Comparison of ENCODE assay signal across 15 cellular contexts in genomic region chr10:4352566-4352961, GRCh38.
A peak's percentile ranks its signal among the peaks of the same experiment; 100 is the strongest.
DNase-seq lines count a peak whose midpoint lies in the region; ATAC-seq, FAIRE-seq and TF ChIP-seq lines count a peak whose summit lies in the region.
"Had no signal": no experiment of that assay in that cellular context is flagged by ENCODE, and none has a peak within 500 bp of the region (broad histone marks: within the 10 kb centered on the region; RNA-seq: fewer than 3 reads in every experiment).

No MANE protein-coding gene starts in this region.

- TF ChIP-seq RAD21 in A549 (conservative IDR thresholded peaks at IDR 0.05 in 1 of 2, IDR thresholded peaks at IDR 0.05 in 1 of 2), result no peak

- H3K27me3 ChIP-seq in ascending aorta (no peaks in the 10 kb centered on the region), cardiac muscle cell (no peaks in the 10 kb centered on the region), pancreas (peaks cover 0 to 6% (median 0%) of the 10 kb centered on the region in 4 donors)
- H3K27me3 ChIP-seq: brain microvascular endothelial cell had no signal

- DNase-seq in A549 (ENCODE audit: low read depth in 1 of 2, low spot score in 1 of 2) (no peak), ascending aorta (ENCODE audit: low spot score in 2 of 2) (peak in 1 of 2 donors; percentile 72), cardiac muscle cell (ENCODE audit: low read depth in 1 of 2, low spot score in 1 of 2) (peak in 1 of 2 donors; percentile 82), pancreas (peak in 2 of 6 donors; percentile 9 to 11), activated T-cell treated with anti-CD3 and anti-CD28 coated beads for 4 hours (no peak), cerebellar nuclear complex (lab: John Stamatoyannopoulos, UW) (no peak)
- DNase-seq: activated T-cell treated with anti-CD3 and anti-CD28 coated beads, Interleukin-2, amount 50 U/mL, for 24 hours; glutamatergic neuron; SIG-M5; stimulated activated CD8-positive, alpha-beta memory T cell treated with anti-CD3 and anti-CD28 coated beads, Interleukin-4, amount 100 ng/mL, for 48 hours had no signal

- TF ChIP-seq CTCF in A549 (IDR thresholded peaks at IDR 0.05) (no peak), ascending aorta (IDR thresholded peaks at IDR 0.05) (no peak), cardiac muscle cell (IDR thresholded peaks at IDR 0.05; ENCODE audit: low read depth, low read length) (no peak), pancreas (IDR thresholded peaks at IDR 0.05) (no peak)

- H3K36me3 ChIP-seq in ascending aorta, result no peaks in the 10 kb centered on the region
- no peaks in the 10 kb centered on the region for H3K36me3 ChIP-seq in cardiac muscle cell
- H3K36me3 ChIP-seq in pancreas, result no peaks in the 10 kb centered on the region
- H3K36me3 ChIP-seq: brain microvascular endothelial cell had no signal

- intact Hi-C loops in ascending aorta (cut with DNase I) (loop anchor here (2.0 to 5.0 kb wide), 3 partner anchors 146 to 305 kb away; no protein-coding TSS in a partner anchor), pancreas (cut with DNase I) (no loop called here)

- FAIRE-seq in A549 (lab: Jason Lieb, UNC) (no peak), pancreas (lab: Jason Lieb, UNC) (no peak)
- FAIRE-seq: GM12892 had no signal

- ATAC-seq in A549 (no peak), pancreas (peak in 3 of 4 donors; percentile 75 to 81 (median 76)), GM21528 (IDR thresholded peaks at IDR 0.05; ENCODE audit: low FRiP score, unreplicated experiment) (no peak), HG02852 (IDR thresholded peaks at IDR 0.05; ENCODE audit: unreplicated experiment) (no peak)
- ATAC-seq: WTC11 had no signal

- no peak for TF ChIP-seq POLR2A in A549 (IDR thresholded peaks at IDR 0.05; ENCODE audit: low read length)

- peaks cover 42% of the 10 kb centered on the region for H3K4me1 ChIP-seq in A549
- peaks cover 7 to 34% of the 10 kb centered on the region in 2 donors for H3K4me1 ChIP-seq in ascending aorta
- H3K4me1 ChIP-seq in cardiac muscle cell (ENCODE audit: low read depth), result peaks cover 5% of the 10 kb centered on the region
- no peaks in the 10 kb centered on the region for H3K4me1 ChIP-seq in pancreas

- CTCF ChIA-PET in A549 (lab: Yijun Ruan, JAX), result interaction anchor here (0.6 to 0.9 kb wide), 3 partner anchors 183 to 1160 kb away, joined by 3 to 4 read pairs (median 3); no protein-coding TSS in a partner anchor

- no peak for TF ChIP-seq EP300 in A549 (IDR thresholded peaks at IDR 0.05)

- H3K4me3 ChIP-seq in A549 (no peak overlapping the region), ascending aorta (no peak overlapping the region), cardiac muscle cell (no peak overlapping the region), pancreas (no peak overlapping the region)

- WGBS in A549 (ENCODE audit: missing lambda C conversion rate), result 70% methylated on average over 7 of the region's 7 CpGs
- 20 to 25% methylated on average over 7 of the region's 7 CpGs for WGBS in pancreas, 2 donors

- H3K9me3 ChIP-seq in A549 (no peaks in the 10 kb centered on the region), ascending aorta (no peaks in the 10 kb centered on the region), cardiac muscle cell (ENCODE audit: low read depth) (no peaks in the 10 kb centered on the region), pancreas (no peaks in the 10 kb centered on the region)

- POLR2A ChIA-PET in A549 (lab: Yijun Ruan, JAX), result interaction anchor here (1.2 kb wide), 1 partner anchor 567 kb away, joined by 4 read pairs; the partner anchor contains the start of gene KLF6

- H3K27ac ChIP-seq in A549 (peak overlapping the region; percentile 67 to 77; a peak in 5 of 6 replicates), ascending aorta (peak overlapping the region; percentile 68 to 76), cardiac muscle cell (peak overlapping the region; percentile 35), pancreas (no peak overlapping the region)

- H3K4me2 ChIP-seq in A549, result peak overlapping the region; percentile 77; the same call in 2 of the 3 replicates

TF ChIP-seq in A549, 52 proteins besides CTCF, POLR2A, EP300 and RAD21:
- TF ChIP-seq SMC3 (IDR thresholded peaks at IDR 0.05) (no peak), JUN (IDR thresholded peaks at IDR 0.05) (no peak), TFCP2L1 (CRISPR knock-in tag; IDR thresholded peaks at IDR 0.05) (no peak), MAZ (IDR thresholded peaks at IDR 0.05; ENCODE audit: borderline replicate concordance, low read depth, low read length) (no peak), CEBPB (IDR thresholded peaks at IDR 0.05) (no peak), HOXB13 (CRISPR knock-in tag; IDR thresholded peaks at IDR 0.05; ENCODE audit: low read depth) (no peak), TP53 (CRISPR knock-in tag; IDR thresholded peaks at IDR 0.05) (no peak), BHLHE40 (IDR thresholded peaks at IDR 0.05; ENCODE audit: low read depth, low read length) (no peak), HDAC2 (IDR thresholded peaks at IDR 0.05) (no peak), ZC3H11A (IDR thresholded peaks at IDR 0.05) (no peak), FOXS1 (CRISPR knock-in tag; IDR thresholded peaks at IDR 0.05) (no peak), E2F6 (IDR thresholded peaks at IDR 0.05; ENCODE audit: borderline replicate concordance, low read depth) (no peak)
- TF ChIP-seq, protein P1, sequence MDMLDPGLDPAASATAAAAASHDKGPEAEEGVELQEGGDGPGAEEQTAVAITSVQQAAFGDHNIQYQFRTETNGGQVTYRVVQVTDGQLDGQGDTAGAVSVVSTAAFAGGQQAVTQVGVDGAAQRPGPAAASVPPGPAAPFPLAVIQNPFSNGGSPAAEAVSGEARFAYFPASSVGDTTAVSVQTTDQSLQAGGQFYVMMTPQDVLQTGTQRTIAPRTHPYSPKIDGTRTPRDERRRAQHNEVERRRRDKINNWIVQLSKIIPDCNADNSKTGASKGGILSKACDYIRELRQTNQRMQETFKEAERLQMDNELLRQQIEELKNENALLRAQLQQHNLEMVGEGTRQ (IDR thresholded peaks at IDR 0.05), result no peak

Comparison
In these comparisons a context has a peak if more than half of its experiments do, and no peak if none do; other contexts are left out.
1. ATAC-seq: peak in pancreas (3 of 4); none in A549 (0 of 2), GM21528 (single experiment) and HG02852 (single experiment).
2. H3K27ac ChIP-seq: peak in A549 (2 of 2), ascending aorta (2 of 2) and cardiac muscle cell (single experiment); none in pancreas (0 of 4).